ENCODE assay signal across 12 cellular contexts in genomic region chr16:86565644-86566511, GRCh38. TPM values are rescaled to one million over a fixed set of nuclear protein-coding genes. Genes with fewer than 3 reads are reported as not detected.
DNase-seq lines count a peak whose midpoint lies in the region; ATAC-seq and TF ChIP-seq lines count a peak whose summit lies in the region.
"Had no signal": no experiment of that assay in that cellular context is flagged by ENCODE, and none has a peak within 500 bp of the region (broad histone marks: within the 10 kb centered on the region; RNA-seq: fewer than 3 reads in every experiment).

No MANE protein-coding gene starts in this region.

- H3K27ac Mint-ChIP-seq in T-cell, result no peak overlapping the region

- H3K4me3 ChIP-seq in foreskin fibroblast (ENCODE audit: low read depth in 1 of 2, low read length in 2 of 2) (peak overlapping the region; percentile 13 to 16), skeletal muscle cell (ENCODE audit: low read depth, low read length) (peak overlapping the region; percentile 87)

- H3K36me3 Mint-ChIP-seq in T-cell, result no peaks in the 10 kb centered on the region

- CTCF ChIA-PET in T-cell (lab: Charles Lee), result no interaction called here

- peak overlapping the region in 2 of 3 donors; percentile 13 to 68 for H3K4me3 Mint-ChIP-seq in T-cell

- POLR2A ChIA-PET in T-cell (lab: Charles Lee), result no interaction called here

- TF ChIP-seq CTCF in foreskin fibroblast (IDR thresholded peaks at IDR 0.05; ENCODE audit: low read depth, low read length), result no peak

- peak; percentile 21 for DNase-seq in ELR (ENCODE audit: low read depth)
- no peak for DNase-seq in T-cell
- peak in 1 of 2 donors; percentile 58 for DNase-seq in foreskin fibroblast
- no peak for DNase-seq in skeletal muscle cell (ENCODE audit: low read depth)
- DNase-seq in germinal center (ENCODE audit: low spot score), result no peak
- no peak for DNase-seq in Ammon's horn (ENCODE audit: low spot score)
- DNase-seq: GDM1, midbrain, MV-4-11 had no signal

- H3K9me3 Mint-ChIP-seq in T-cell, result no peaks in the 10 kb centered on the region

- ATAC-seq in T-cell (replicated peaks in 1 of 4) (no peak), GM19452 (IDR thresholded peaks at IDR 0.05; ENCODE audit: unreplicated experiment) (no peak)
- ATAC-seq: HCT116 had no signal

- peaks cover 47 to 69% of the 10 kb centered on the region in 2 donors for H3K27me3 Mint-ChIP-seq in T-cell

- H3K4me1 Mint-ChIP-seq in T-cell, result peaks cover 19 to 32% (median 20%) of the 10 kb centered on the region in 3 donors

RNA-seq across cellular contexts. Expression of gene FOXC2, which starts 0.8 kb away (rescaled TPM):
- total RNA-seq in T-cell, result not detected
- total RNA-seq: activated CD8-positive, alpha-beta memory T cell treated with anti-CD3 and anti-CD28 coated beads for 36 hours had no signal

RNA-seq across cellular contexts. Expression of gene MTHFSD, which starts 10.8 kb away (rescaled TPM):
- total RNA-seq in T-cell, result 10 to 100 TPM; 18.0 to 39.6 (median 34.9) TPM

RNA-seq across cellular contexts. Expression of gene FOXL1, which starts 12.5 kb away (rescaled TPM):
- not detected for total RNA-seq in T-cell
- total RNA-seq: activated CD8-positive, alpha-beta memory T cell treated with anti-CD3 and anti-CD28 coated beads for 36 hours had no signal

RNA-seq across cellular contexts. Expression of gene FOXF1, which starts 55.6 kb away (rescaled TPM):
- under 1 TPM in 1 of 5 donors, not detected in 4; 0.15 TPM for total RNA-seq in T-cell
- total RNA-seq: activated CD8-positive, alpha-beta memory T cell treated with anti-CD3 and anti-CD28 coated beads for 36 hours had no signal
